Comparison of ENCODE assay signal across 25 cellular contexts in the genomic region with DNA sequence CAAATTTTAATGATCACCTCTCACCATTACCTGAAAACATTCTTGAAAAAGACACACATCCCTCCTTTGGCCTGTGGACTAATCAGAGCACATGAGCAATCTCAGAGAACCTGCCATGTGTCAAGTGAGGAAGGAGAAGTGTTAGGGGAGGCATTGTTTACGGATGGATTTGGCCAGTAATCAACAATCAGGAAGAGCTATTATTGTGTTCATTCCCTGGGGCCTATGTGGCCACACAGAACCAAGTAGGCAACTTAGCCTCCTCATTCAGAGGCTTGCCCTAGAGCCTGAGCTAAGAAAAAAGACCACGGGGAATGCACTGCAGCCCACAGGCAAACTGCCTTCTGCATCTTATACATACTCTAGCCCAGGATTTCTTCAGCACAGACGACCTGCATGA. TPM values are rescaled to one million over a fixed set of nuclear protein-coding genes. Genes with fewer than 3 reads are reported as not detected.
DNase-seq lines count a peak whose midpoint lies in the region; ATAC-seq, FAIRE-seq and TF ChIP-seq lines count a peak whose summit lies in the region.
"Had no signal": no experiment of that assay in that cellular context is flagged by ENCODE, and none has a peak within 500 bp of the region (broad histone marks: within the 10 kb centered on the region; RNA-seq: fewer than 3 reads in every experiment).

No MANE protein-coding gene starts in this region.

- peak overlapping the region; percentile 53 for H3K4me2 ChIP-seq in BLaER1
- peak overlapping the region in 7 of 11 experiments; percentile 4 to 69 (median 58); a peak in 14 of 22 replicates for H3K4me2 ChIP-seq in BLaER1 treated with 17β-estradiol and CSF1 and Interleukin-3, amounts not matched to agents 10 nM and 100 nM
- H3K4me2 ChIP-seq: GM23338 had no signal

- H3K4me3 ChIP-seq in BLaER1 = no peak overlapping the region
- H3K4me3 ChIP-seq in BLaER1 treated with 17β-estradiol and CSF1 and Interleukin-3, amounts not matched to agents 10 nM and 100 nM = no peak overlapping the region
- H3K4me3 ChIP-seq: GM23338 had no signal

- no peak overlapping the region for H3K9ac ChIP-seq in BLaER1
- no peak overlapping the region for H3K9ac ChIP-seq in BLaER1 treated with 17β-estradiol and CSF1 and Interleukin-3, amounts not matched to agents 10 nM and 100 nM

- H3K27me3 ChIP-seq in BLaER1 = no peaks in the 10 kb centered on the region
- no peaks in the 10 kb centered on the region for H3K27me3 ChIP-seq in BLaER1 treated with 17β-estradiol and CSF1 and Interleukin-3, amounts not matched to agents 10 nM and 100 nM
- H3K27me3 ChIP-seq: BE2C had no signal

- no peak for FAIRE-seq in D721Med (lab: Jason Lieb, UNC)
- FAIRE-seq: A204.1, G401.6, GM12892, GM18507, H54 had no signal

- no peak for ATAC-seq in GM21360 (IDR thresholded peaks at IDR 0.05; ENCODE audit: unreplicated experiment)
- no peak for ATAC-seq in HG03159 (IDR thresholded peaks at IDR 0.05; ENCODE audit: unreplicated experiment)
- ATAC-seq: GM23338 had no signal

- H3K27ac ChIP-seq in BLaER1 = peak overlapping the region; percentile 53
- no peak overlapping the region for H3K27ac ChIP-seq in BLaER1 treated with 17β-estradiol and CSF1 and Interleukin-3, amounts not matched to agents 10 nM and 100 nM

- peaks cover 29% of the 10 kb centered on the region for H3K4me1 ChIP-seq in BLaER1
- H3K4me1 ChIP-seq in BLaER1 treated with 17β-estradiol and CSF1 and Interleukin-3, amounts not matched to agents 10 nM and 100 nM = peaks cover 0 to 30% (median 17%) of the 10 kb centered on the region in 10 experiments; a peak in 14 of 20 replicates
- H3K4me1 ChIP-seq: BE2C had no signal

- no peaks in the 10 kb centered on the region for H3K36me3 ChIP-seq in BLaER1
- peaks cover 0 to 7% (median 0%) of the 10 kb centered on the region in 11 experiments; a peak in 2 of 22 replicates for H3K36me3 ChIP-seq in BLaER1 treated with 17β-estradiol and CSF1 and Interleukin-3, amounts not matched to agents 10 nM and 100 nM
- H3K36me3 ChIP-seq: BE2C had no signal

- H3K9me3 ChIP-seq in BLaER1 = no peaks in the 10 kb centered on the region
- H3K9me3 ChIP-seq in BLaER1 treated with 17β-estradiol and CSF1 and Interleukin-3, amounts not matched to agents 10 nM and 100 nM (replicated peaks in 1 of 11) = no peaks in the 10 kb centered on the region
- H3K9me3 ChIP-seq: BE2C had no signal

- peak; percentile 5 for DNase-seq in M059J (ENCODE audit: low read depth)
- peak; percentile 1 for DNase-seq in dermis blood vessel endothelial cell
- DNase-seq in D721Med (ENCODE audit: insufficient read length, low spot score) = no peak
- no peak for DNase-seq in NCI-H187 treated with DMSO at 0.1 percent for 48 hours (lab: John Stamatoyannopoulos, UW)
- DNase-seq: ACHN; BE2C; Calu3; CD4-positive, alpha-beta memory T cell; DMS 273 treated with DMSO at 0.1 percent for 48 hours; DMS53; DND-41; EL; HCEC 1CT; HFFc6; KG1 had no signal

- no peak for TF ChIP-seq CTCF in D721Med (IDR thresholded peaks at IDR 0.05; ENCODE audit: insufficient read depth, missing control alignments)

- no peaks in the 10 kb centered on the region for H4K20me1 ChIP-seq in BLaER1
- no peaks in the 10 kb centered on the region for H4K20me1 ChIP-seq in BLaER1 treated with 17β-estradiol and CSF1 and Interleukin-3, amounts not matched to agents 10 nM and 100 nM

RNA-seq across cellular contexts. Expression of gene DOCK11, which starts 40.6 kb away (rescaled TPM):
- 2.3 and 3.4 TPM in 2 replicates for total RNA-seq in M059J (2014; rRNA removed; shearing (Covaris generic))
- 0.42 and 0.51 TPM in 2 replicates for total RNA-seq in dermis blood vessel endothelial cell

Comparison
In these comparisons a context has a peak if more than half of its experiments do, and no peak if none do; other contexts are left out.
1. DNase-seq: peak in M059J (single experiment) and dermis blood vessel endothelial cell (single experiment); none in D721Med (single experiment) and NCI-H187 treated with DMSO at 0.1 percent for 48 hours (single experiment).